ENCODE assay signal across 7 cellular contexts in the genomic region with DNA sequence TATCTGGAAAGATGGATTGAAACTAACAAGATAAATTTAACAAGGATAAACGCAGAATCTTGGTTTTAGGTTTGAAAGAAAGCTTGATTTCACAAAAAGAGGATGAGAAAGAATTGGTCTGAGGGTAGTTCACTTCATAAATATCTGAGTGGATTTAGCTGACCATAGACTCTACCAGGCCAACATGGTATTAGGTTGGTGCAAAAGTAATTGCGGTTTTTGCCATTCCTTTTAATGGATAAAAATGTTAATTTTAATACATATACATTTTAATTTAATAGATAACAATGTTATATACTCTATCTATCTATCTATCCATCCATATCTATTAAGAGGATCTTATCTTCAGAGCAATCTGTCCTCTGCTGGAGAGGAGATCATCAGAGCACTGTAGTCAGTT.
"Had no signal": no experiment of that assay in that cellular context is flagged by ENCODE, and none has a peak within 500 bp of the region (broad histone marks: within the 10 kb centered on the region; RNA-seq: fewer than 3 reads in every experiment).

No MANE protein-coding gene starts in this region.

- H3K9me3 Mint-ChIP-seq: IgD-negative memory B cell had no signal

- FAIRE-seq: HTR-8/SVneo had no signal

- H3K9ac ChIP-seq: KMS-11 had no signal

- H3K4me2 ChIP-seq: KMS-11 had no signal

- H3K4me3 Mint-ChIP-seq: IgD-negative memory B cell had no signal

- DNase-seq: IMR-90, KBM-7, KG1 had no signal

- H3K36me3 Mint-ChIP-seq: IgD-negative memory B cell had no signal

- H3K27ac ChIP-seq: HL-60, KMS-11 had no signal

- H3K27ac Mint-ChIP-seq: IgD-negative memory B cell had no signal
